ENCODE assay signal across 1 cellular context in genomic region chr17:48047741-48048320, GRCh38.
TF ChIP-seq lines count a peak whose summit lies in the region.

No MANE protein-coding gene starts in this region.

TF ChIP-seq in WTC11, 78 proteins besides CTCF, POLR2A, EP300 and RAD21 (continued from another document):
- peak; percentile 86 for TF ChIP-seq USF1 (CRISPR knock-in tag; IDR thresholded peaks at IDR 0.05)
- peak; percentile 86 for TF ChIP-seq USF2 (CRISPR knock-in tag; IDR thresholded peaks at IDR 0.05)
- TF ChIP-seq TEAD1 (CRISPR knock-in tag; IDR thresholded peaks at IDR 0.05), result peak; percentile 62; the same call in 1 of the 2 replicates
- no peak for TF ChIP-seq GABPB1 (CRISPR knock-in tag; IDR thresholded peaks at IDR 0.05)
- no peak for TF ChIP-seq ATF2 (CRISPR knock-in tag; IDR thresholded peaks at IDR 0.05; ENCODE audit: borderline replicate concordance, low read depth)
- peak; percentile 79; the same call in 1 of the 2 replicates for TF ChIP-seq ATF1 (CRISPR knock-in tag; IDR thresholded peaks at IDR 0.05)
- TF ChIP-seq IRF1 (CRISPR knock-in tag; IDR thresholded peaks at IDR 0.05), result 0 out of 2 replicates have a peak, but pooled peaks have one; percentile 40
- peak; percentile 73 for TF ChIP-seq FOXK1 (CRISPR knock-in tag; IDR thresholded peaks at IDR 0.05)
- TF ChIP-seq ZNF532 (CRISPR knock-in tag; IDR thresholded peaks at IDR 0.05; ENCODE audit: borderline replicate concordance), result peak; percentile 80; the same call in 1 of the 2 replicates
- TF ChIP-seq TEAD4 (CRISPR knock-in tag; IDR thresholded peaks at IDR 0.05), result 0 out of 2 replicates have a peak, but pooled peaks have one; percentile 50
- TF ChIP-seq ZNF425 (CRISPR knock-in tag; conservative IDR thresholded peaks at IDR 0.05), result 0 out of 2 replicates have a peak, but pooled peaks have one; percentile 33
- TF ChIP-seq IRF2 (CRISPR knock-in tag; IDR thresholded peaks at IDR 0.05; ENCODE audit: borderline replicate concordance, low read depth), result no peak
- TF ChIP-seq JUN (CRISPR knock-in tag; IDR thresholded peaks at IDR 0.05), result peak; percentile 83; the same call in 1 of the 2 replicates
- peak; percentile 41; the same call in 1 of the 2 replicates for TF ChIP-seq AR (CRISPR knock-in tag; IDR thresholded peaks at IDR 0.05)
- TF ChIP-seq TCF7 (CRISPR knock-in tag; IDR thresholded peaks at IDR 0.05; ENCODE audit: low read depth), result 0 out of 2 replicates have a peak, but pooled peaks have one; percentile 57
- peak; percentile 74 for TF ChIP-seq CREM (CRISPR knock-in tag; IDR thresholded peaks at IDR 0.05)
- TF ChIP-seq FOXP4 (CRISPR knock-in tag; IDR thresholded peaks at IDR 0.05), result peak; percentile 88
- TF ChIP-seq ZNF671 (CRISPR knock-in tag; IDR thresholded peaks at IDR 0.05), result no peak
- TF ChIP-seq PRDM15 (CRISPR knock-in tag; IDR thresholded peaks at IDR 0.05), result no peak
- no peak for TF ChIP-seq TP53 (CRISPR knock-in tag; IDR thresholded peaks at IDR 0.05)
- TF ChIP-seq ETV6 (CRISPR knock-in tag; IDR thresholded peaks at IDR 0.05), result peak; percentile 95
- peak; percentile 97 for TF ChIP-seq MAX (CRISPR knock-in tag; IDR thresholded peaks at IDR 0.05)
- no peak for TF ChIP-seq OVOL2 (CRISPR knock-in tag; IDR thresholded peaks at IDR 0.05; ENCODE audit: borderline replicate concordance)
- TF ChIP-seq E2F5 (CRISPR knock-in tag; IDR thresholded peaks at IDR 0.05), result peak; percentile 77; the same call in 1 of the 2 replicates
- TF ChIP-seq NFE2L1 (CRISPR knock-in tag; IDR thresholded peaks at IDR 0.05), result peak; percentile 93
- 0 out of 2 replicates have a peak, but pooled peaks have one; percentile 66 for TF ChIP-seq ZNF232 (CRISPR knock-in tag; IDR thresholded peaks at IDR 0.05)
- peak; percentile 82 for TF ChIP-seq HMGXB4 (CRISPR knock-in tag; IDR thresholded peaks at IDR 0.05)
- TF ChIP-seq SMAD4 (CRISPR knock-in tag; IDR thresholded peaks at IDR 0.05), result peak; percentile 37; the same call in 1 of the 2 replicates
